ENCODE assay signal across 1 cellular context in the genomic region with DNA sequence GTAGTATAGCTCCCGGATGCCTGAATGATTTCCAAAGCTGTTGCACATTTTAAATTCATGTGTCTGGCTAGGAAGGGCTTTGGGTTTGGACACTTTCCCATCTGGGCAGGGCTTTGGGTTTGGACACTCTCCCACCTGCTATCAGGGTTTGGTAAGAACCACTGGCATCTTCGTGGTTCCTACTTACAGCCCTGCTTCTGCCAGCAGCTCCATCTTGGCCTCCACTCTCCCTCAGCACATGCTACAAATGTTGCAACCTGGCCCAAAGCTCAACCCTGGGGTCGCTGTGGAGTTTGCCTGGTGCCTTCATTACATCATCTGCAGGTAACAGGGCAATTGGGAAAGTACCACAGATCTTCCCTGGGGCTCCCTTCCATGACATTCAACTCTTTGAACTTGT.
TF ChIP-seq lines count a peak whose summit lies in the region.

No MANE protein-coding gene starts in this region.

TF ChIP-seq in WTC11, 78 proteins besides CTCF, POLR2A, EP300 and RAD21:
- TF ChIP-seq GABPB1 (CRISPR knock-in tag; IDR thresholded peaks at IDR 0.05): peak; percentile 58; the same call in 1 of the 2 replicates
- TF ChIP-seq, protein P1, sequence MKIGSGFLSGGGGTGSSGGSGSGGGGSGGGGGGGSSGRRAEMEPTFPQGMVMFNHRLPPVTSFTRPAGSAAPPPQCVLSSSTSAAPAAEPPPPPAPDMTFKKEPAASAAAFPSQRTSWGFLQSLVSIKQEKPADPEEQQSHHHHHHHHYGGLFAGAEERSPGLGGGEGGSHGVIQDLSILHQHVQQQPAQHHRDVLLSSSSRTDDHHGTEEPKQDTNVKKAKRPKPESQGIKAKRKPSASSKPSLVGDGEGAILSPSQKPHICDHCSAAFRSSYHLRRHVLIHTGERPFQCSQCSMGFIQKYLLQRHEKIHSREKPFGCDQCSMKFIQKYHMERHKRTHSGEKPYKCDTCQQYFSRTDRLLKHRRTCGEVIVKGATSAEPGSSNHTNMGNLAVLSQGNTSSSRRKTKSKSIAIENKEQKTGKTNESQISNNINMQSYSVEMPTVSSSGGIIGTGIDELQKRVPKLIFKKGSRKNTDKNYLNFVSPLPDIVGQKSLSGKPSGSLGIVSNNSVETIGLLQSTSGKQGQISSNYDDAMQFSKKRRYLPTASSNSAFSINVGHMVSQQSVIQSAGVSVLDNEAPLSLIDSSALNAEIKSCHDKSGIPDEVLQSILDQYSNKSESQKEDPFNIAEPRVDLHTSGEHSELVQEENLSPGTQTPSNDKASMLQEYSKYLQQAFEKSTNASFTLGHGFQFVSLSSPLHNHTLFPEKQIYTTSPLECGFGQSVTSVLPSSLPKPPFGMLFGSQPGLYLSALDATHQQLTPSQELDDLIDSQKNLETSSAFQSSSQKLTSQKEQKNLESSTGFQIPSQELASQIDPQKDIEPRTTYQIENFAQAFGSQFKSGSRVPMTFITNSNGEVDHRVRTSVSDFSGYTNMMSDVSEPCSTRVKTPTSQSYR (CRISPR knock-in tag; IDR thresholded peaks at IDR 0.05): no peak
